In genomic region chr19:54206831-54207177, GRCh38 we compare ENCODE assay signal across 11 cellular contexts. TPM values are rescaled to one million over a fixed set of nuclear protein-coding genes. Genes with fewer than 3 reads are reported as not detected.
A peak's percentile ranks its signal among the peaks of the same experiment; 100 is the strongest.
DNase-seq lines count a peak whose midpoint lies in the region; ATAC-seq and TF ChIP-seq lines count a peak whose summit lies in the region.
"Had no signal": no experiment of that assay in that cellular context is flagged by ENCODE, and none has a peak within 500 bp of the region (broad histone marks: within the 10 kb centered on the region; RNA-seq: fewer than 3 reads in every experiment).

No MANE protein-coding gene starts in this region.

- no peak for ATAC-seq in stimulated activated naive B cell treated with anti-CD40 and anti-IgM and Interleukin-4, amounts not matched to agents 10 μg/mL and 1 μg/mL and 100 μg/mL, for 72 hours (replicated peaks)

- H3K4me3 ChIP-seq in OCI-LY1 (ENCODE audit: low read depth, low read length, poor library complexity, severe bottlenecking) (no peak overlapping the region), esophagus squamous epithelium (peak overlapping the region in 1 of 4 donors; percentile 35)

- H2AFZ ChIP-seq in OCI-LY1 (ENCODE audit: low read length): no peak overlapping the region

- no peaks in the 10 kb centered on the region for H3K27me3 Mint-ChIP-seq in stimulated activated naive B cell treated with anti-CD40 and anti-IgM and Interleukin-4, amounts not matched to agents 10 μg/mL and 1 μg/mL and 100 μg/mL, for 72 hours

- H3K4me2 ChIP-seq in OCI-LY1 (ENCODE audit: low read length): peak overlapping the region; percentile 22; the same call in 1 of the 2 replicates

- peak overlapping the region; percentile 42 for H3K27ac Mint-ChIP-seq in stimulated activated naive B cell treated with anti-CD40 and anti-IgM and Interleukin-4, amounts not matched to agents 10 μg/mL and 1 μg/mL and 100 μg/mL, for 72 hours

- H3K9ac ChIP-seq in OCI-LY1 (ENCODE audit: low read length): no peak overlapping the region

- peaks cover 0 to 5% of the 10 kb centered on the region in 2 donors for H3K9me3 Mint-ChIP-seq in stimulated activated naive B cell treated with anti-CD40 and anti-IgM and Interleukin-4, amounts not matched to agents 10 μg/mL and 1 μg/mL and 100 μg/mL, for 72 hours

- no peaks in the 10 kb centered on the region for H3K9me2 ChIP-seq in OCI-LY1 (ENCODE audit: low read depth, low read length)

- H3K9me3 ChIP-seq in OCI-LY1 (ENCODE audit: low read length) (no peaks in the 10 kb centered on the region), esophagus squamous epithelium (no peaks in the 10 kb centered on the region)

- no peaks in the 10 kb centered on the region; the same call in 1 of the 2 replicates for H4K20me1 ChIP-seq in OCI-LY1 (ENCODE audit: insufficient read depth, low read length)

- DNase-seq in activated CD8-positive, alpha-beta memory T cell treated with anti-CD3 and anti-CD28 coated beads for 24 hours: peak; percentile 59
- DNase-seq in activated CD8-positive, alpha-beta memory T cell treated with anti-CD3 and anti-CD28 coated beads, Interleukin-2, amount 50 U/mL, for 4 hours: no peak
- DNase-seq in esophagus squamous epithelium (lab: John Stamatoyannopoulos, UW) (no peak), NCI-H1105 (lab: John Stamatoyannopoulos, UW) (no peak), NCI-H187 (lab: John Stamatoyannopoulos, UW) (no peak), G401 (ENCODE audit: low spot score) (no peak)
- no peak for DNase-seq in stimulated activated naive B cell treated with anti-CD40 and anti-IgM and Interleukin-4, amounts not matched to agents 10 μg/mL and 1 μg/mL and 100 μg/mL, for 72 hours
- DNase-seq: activated gamma-delta T cell, T-helper 9 cell had no signal

- 72 to 78% methylated on average over 11 to 12 of the region's 13 CpGs for WGBS in esophagus squamous epithelium, 2 donors

- H3F3A ChIP-seq in OCI-LY1 (ENCODE audit: insufficient read depth, low read length): 0 out of 2 replicates have a peak, but pooled peaks cover 6% of the 10 kb centered on the region

- TF ChIP-seq CTCF in OCI-LY1 (IDR thresholded peaks at IDR 0.05; ENCODE audit: low read length) (no peak), esophagus squamous epithelium (IDR thresholded peaks at IDR 0.05) (no peak)

- peaks cover 77 to 88% of the 10 kb centered on the region in 2 donors for H3K36me3 Mint-ChIP-seq in stimulated activated naive B cell treated with anti-CD40 and anti-IgM and Interleukin-4, amounts not matched to agents 10 μg/mL and 1 μg/mL and 100 μg/mL, for 72 hours

- peaks cover 62 to 96% of the 10 kb centered on the region in 2 donors for H3K4me1 Mint-ChIP-seq in stimulated activated naive B cell treated with anti-CD40 and anti-IgM and Interleukin-4, amounts not matched to agents 10 μg/mL and 1 μg/mL and 100 μg/mL, for 72 hours

- H3K27ac ChIP-seq in OCI-LY1 (ENCODE audit: low read depth, low read length, poor library complexity, severe bottlenecking) (no peak overlapping the region), esophagus squamous epithelium (peak overlapping the region in 3 of 4 donors; percentile 22 to 92 (median 76))

- intact Hi-C loops in esophagus squamous epithelium (cut with DNase I): no loop called here

- peaks cover 62% of the 10 kb centered on the region for H3K4me1 ChIP-seq in OCI-LY1 (ENCODE audit: insufficient read depth, low read length, severe bottlenecking)
- H3K4me1 ChIP-seq in esophagus squamous epithelium: peaks cover 43 to 91% (median 71%) of the 10 kb centered on the region in 3 donors

- peaks cover 34% of the 10 kb centered on the region for H3K79me2 ChIP-seq in OCI-LY1 (ENCODE audit: insufficient read depth, low read length)

- TF ChIP-seq POLR2A in esophagus squamous epithelium (IDR thresholded peaks at IDR 0.05): no peak

- peaks cover 96% of the 10 kb centered on the region for H3K36me3 ChIP-seq in OCI-LY1 (ENCODE audit: insufficient read depth, low read length)
- peaks cover 34 to 72% (median 37%) of the 10 kb centered on the region in 3 donors for H3K36me3 ChIP-seq in esophagus squamous epithelium

- H3K27me3 ChIP-seq in OCI-LY1 (ENCODE audit: insufficient read depth, low read length): no peaks in the 10 kb centered on the region
- H3K27me3 ChIP-seq in esophagus squamous epithelium: no peaks in the 10 kb centered on the region

- peak overlapping the region; percentile 68 to 82 for H3K4me3 Mint-ChIP-seq in stimulated activated naive B cell treated with anti-CD40 and anti-IgM and Interleukin-4, amounts not matched to agents 10 μg/mL and 1 μg/mL and 100 μg/mL, for 72 hours

- in situ Hi-C loops in G401 (cut with HindIII; ENCODE audit: low sequenced_read_pairs): loop anchor here (10.0 kb wide), 1 partner anchor 78 kb away; the partner anchor contains the start of gene LILRB2

RNA-seq across cellular contexts. Expression of gene RPS9, which starts 6.1 kb away (rescaled TPM):
- 1,000 to 10,000 TPM; 1,466 to 2,803 (median 2,105) TPM for total RNA-seq in esophagus squamous epithelium
- total RNA-seq in G401 (2014; rRNA removed; shearing (Covaris generic)): 2,874 and 3,759 TPM in 2 replicates

RNA-seq across cellular contexts. Expression of gene TSEN34, which starts 15.7 kb away (rescaled TPM):
- total RNA-seq in esophagus squamous epithelium: 10 to 100 TPM; 56.1 to 70.9 (median 64.4) TPM
- total RNA-seq in G401 (2014; rRNA removed; shearing (Covaris generic)): 146 and 178 TPM in 2 replicates

RNA-seq across cellular contexts. Expression of gene LILRB3, which starts 16.0 kb away (rescaled TPM):
- 10 to 100 TPM in 1 of 4 donors, 1 to 10 TPM in 2, not detected in 1; 7.8 to 18.8 (median 8.3) TPM for total RNA-seq in esophagus squamous epithelium
- total RNA-seq in G401 (2014; rRNA removed; shearing (Covaris generic)): 0.74 and 0.81 TPM in 2 replicates
- total RNA-seq: myocyte had no signal

RNA-seq across cellular contexts. Expression of gene MBOAT7, which starts 17.4 kb away (rescaled TPM):
- total RNA-seq in esophagus squamous epithelium: 10 to 100 TPM; 32.2 to 56.2 (median 40.8) TPM
- total RNA-seq in G401 (2014; rRNA removed; shearing (Covaris generic)): 36.3 and 46.0 TPM in 2 replicates

RNA-seq across cellular contexts. Expression of gene TMC4, which starts 33.8 kb away (rescaled TPM):
- 10 to 100 TPM in 3 of 4 donors, 1 to 10 TPM in 1; 4.0 to 45.6 (median 17.5) TPM for total RNA-seq in esophagus squamous epithelium
- total RNA-seq in G401 (2014; rRNA removed; shearing (Covaris generic)): 9.6 TPM in 1 of 2 replicates, not detected in the other
